Comparison of ENCODE assay signal across 8 cellular contexts in genomic region chr21:29298348-29299045, GRCh38. TPM values are rescaled to one million over a fixed set of nuclear protein-coding genes. Genes with fewer than 3 reads are reported as not detected.
DNase-seq lines count a peak whose midpoint lies in the region; ATAC-seq, FAIRE-seq and TF ChIP-seq lines count a peak whose summit lies in the region.

BACH1 (plus strand) TSS chr21:29298922; CDS start chr21:29321281, 22,359 bp downstream.

- intact Hi-C loops in kidney (cut with DNase I), result no loop called here

- H3K36me3 Mint-ChIP-seq in central memory CD8-positive, alpha-beta T cell (ENCODE audit: insufficient read depth), result peaks cover 8% of the 10 kb centered on the region

- H3K27me3 ChIP-seq in AG04450 (ENCODE audit: control insufficient read depth, insufficient read depth, low read length), result no peaks in the 10 kb centered on the region

- H3K4me3 ChIP-seq in AG04450 (ENCODE audit: low read depth, low read length), result peak within 1 kb of the TSS; percentile 97
- peak within 1 kb of the TSS; percentile 84 to 85 for H3K4me3 ChIP-seq in kidney (ENCODE audit: low read length in 2 of 2)

- CTCF ChIA-PET in AG04450 (lab: Charles Lee), result interaction anchor here (0.6 to 1.5 kb wide), 4 partner anchors 9 to 252 kb away, joined by 3 to 16 read pairs (median 4); no protein-coding TSS in a partner anchor

- H3K36me3 ChIP-seq in kidney (ENCODE audit: control insufficient read depth in 1 of 2, insufficient read depth in 2 of 2, low read length in 2 of 2), result no peaks in the 10 kb centered on the region

- no peaks in the 10 kb centered on the region for H3K9me3 Mint-ChIP-seq in central memory CD8-positive, alpha-beta T cell

- no peak for FAIRE-seq in kidney (lab: Jason Lieb, UNC)

- H3K4me1 ChIP-seq in kidney (ENCODE audit: control insufficient read depth in 1 of 2, insufficient read depth in 1 of 2, low read depth in 1 of 2, low read length in 2 of 2), result peaks cover 18 to 19% of the 10 kb centered on the region in 2 donors

- H3K27ac ChIP-seq in AG04450 (ENCODE audit: low read depth, low read length) (peak within 1 kb of the TSS; percentile 99), kidney (ENCODE audit: low read depth in 2 of 2, low read length in 2 of 2) (peak within 1 kb of the TSS; percentile 75 to 85)

- peak within 1 kb of the TSS; percentile 72 for H3K27ac Mint-ChIP-seq in central memory CD8-positive, alpha-beta T cell (ENCODE audit: low read depth)

- POLR2A ChIA-PET in AG04450 (lab: Yijun Ruan, JAX), result interaction anchor here (0.6 to 2.6 kb wide), 16 partner anchors 8 to 225 kb away, joined by 3 to 13 read pairs (median 4); partner anchors contain the start of gene CCT8

- H3K4me1 Mint-ChIP-seq in central memory CD8-positive, alpha-beta T cell, result peaks cover 25% of the 10 kb centered on the region

- peak within 1 kb of the TSS; percentile 82 for H3K4me3 Mint-ChIP-seq in central memory CD8-positive, alpha-beta T cell

- peak; percentile 47 for ATAC-seq in GM19023 (IDR thresholded peaks at IDR 0.05; ENCODE audit: unreplicated experiment)
- peak; percentile 61 for ATAC-seq in HG03280 (IDR thresholded peaks at IDR 0.05; ENCODE audit: unreplicated experiment)
- peak; percentile 59 to 65 for ATAC-seq in activated CD4-positive, CD25-positive, alpha-beta regulatory T cell treated with anti-CD3 and anti-CD28 coated beads, Interleukin-2, amount 50 U/mL, for 24 hours
- ATAC-seq in central memory CD8-positive, alpha-beta T cell (replicated peaks; ENCODE audit: extremely low read depth, poor library complexity, severe bottlenecking), result peak; percentile 58

- H3K9me3 ChIP-seq in AG04450 (ENCODE audit: control insufficient read depth, insufficient read depth, low read length) (peaks cover 14% of the 10 kb centered on the region), kidney (ENCODE audit: control insufficient read depth in 1 of 2, low read length in 2 of 2) (no peaks in the 10 kb centered on the region)

- no peaks in the 10 kb centered on the region for H3K27me3 Mint-ChIP-seq in central memory CD8-positive, alpha-beta T cell

- H3K9ac ChIP-seq in kidney (ENCODE audit: low read length in 2 of 2), result peak within 1 kb of the TSS; percentile 81 to 82

- DNase-seq in AG04450 (ENCODE audit: low read depth, low spot score) (peak; percentile 84), NCI-H446 treated with DMSO at 0.1 percent for 48 hours (lab: John Stamatoyannopoulos, UW) (peak; percentile 82), kidney (peak; percentile 97)
- DNase-seq in central memory CD8-positive, alpha-beta T cell (ENCODE audit: low spot score in 2 of 2), result peak; percentile 62
- peak; percentile 90 for DNase-seq in stimulated activated CD4-positive, alpha-beta T cell treated with anti-CD3 and anti-CD28 coated beads, Interleukin-15, amount 100 ng/mL, for 24 hours

- TF ChIP-seq CTCF in AG04450 (IDR thresholded peaks at IDR 0.05; ENCODE audit: low read depth, low read length) (peak; percentile 24), kidney (IDR thresholded peaks at IDR 0.05; ENCODE audit: borderline replicate concordance, extremely low read depth, insufficient read depth) (peak; percentile 51)

RNA-seq across cellular contexts. Expression of gene BACH1, which starts in this region (rescaled TPM):
- polyA plus RNA-seq in AG04450 (2011; rRNA removed) (60.6 and 72.2 TPM in 2 replicates), kidney (ENCODE audit: insufficient read depth, low read depth, low replicate concordance) (5.6 TPM)
- 215 and 248 TPM in 2 replicates for polyA minus RNA-seq in AG04450 (2011; rRNA and poly(A)+ RNA removed)
- 85.1 TPM for total RNA-seq in kidney

Comparison
In these comparisons a context has a peak if more than half of its experiments do, and no peak if none do; other contexts are left out.
1. Peak in every context shown above with its lines: DNase-seq, ATAC-seq, H3K4me3 ChIP-seq and H3K27ac ChIP-seq.